28 cellular contexts compared by ENCODE assay signal in genomic region chr1:22359427-22359826, GRCh38.
"Had no signal": no experiment of that assay in that cellular context is flagged by ENCODE, and none has a peak within 500 bp of the region (broad histone marks: within the 10 kb centered on the region; RNA-seq: fewer than 3 reads in every experiment).

No MANE protein-coding gene starts in this region.

- DNase-seq: activated CD4-positive, alpha-beta memory T cell treated with anti-CD3 and anti-CD28 coated beads for 36 hours; activated CD4-positive, alpha-beta T cell treated with anti-CD3 and anti-CD28 coated beads, Interleukin-2, amount 10 ng/mL, durations not matched to agents 7 days and 5 days; activated CD4-positive, CD25-positive, alpha-beta regulatory T cell; activated CD8-positive, alpha-beta memory T cell treated with anti-CD3 and anti-CD28 coated beads for 24 hours; activated gamma-delta T cell; activated naive CD4-positive, alpha-beta T cell treated with anti-CD3 and anti-CD28 coated beads, Interleukin-2, amount 50 U/mL, for 16 hours; activated naive CD8-positive, alpha-beta T cell treated with anti-CD3 and anti-CD28 coated beads, Interleukin-2, amount 10 ng/mL, durations not matched to agents 7 days and 5 days; activated T-cell treated with anti-CD3 and anti-CD28 coated beads, Interleukin-2, amount 50 U/mL, for 4 hours; adrenal gland; anterior cingulate cortex; central memory CD4-positive, alpha-beta T cell; Karpas-422; MM.1S; NCI-H1105 treated with DMSO at 0.1 percent for 48 hours; NCI-H1436 treated with DMSO at 0.1 percent for 48 hours; NCI-H187; NCI-H2081; NCI-H446; NCI-H524; Peyer's patch; Right ventricle myocardium superior; T-helper 17 cell; T-helper 9 cell had no signal

- H3K9me3 ChIP-seq: adrenal gland, breast epithelium, Peyer's patch had no signal

- H3K27ac Mint-ChIP-seq: activated CD4-positive, alpha-beta memory T cell treated with anti-CD3 and anti-CD28 coated beads for 36 hours; activated CD4-positive, alpha-beta T cell treated with anti-CD3 and anti-CD28 coated beads, Interleukin-2, amount 10 ng/mL, durations not matched to agents 7 days and 5 days; activated naive CD8-positive, alpha-beta T cell treated with anti-CD3 and anti-CD28 coated beads, Interleukin-2, amount 10 ng/mL, durations not matched to agents 7 days and 5 days; activated T-helper 17 cell treated with anti-CD3 and anti-CD28 coated beads, Interleukin-2, amount 50 U/mL, for 72 hours; T-helper 17 cell had no signal

- H3K27ac ChIP-seq: adrenal gland, breast epithelium, Peyer's patch, RWPE1 had no signal

- H3K4me1 Mint-ChIP-seq: activated CD4-positive, alpha-beta T cell treated with anti-CD3 and anti-CD28 coated beads, Interleukin-2, amount 10 ng/mL, durations not matched to agents 7 days and 5 days; activated naive CD8-positive, alpha-beta T cell treated with anti-CD3 and anti-CD28 coated beads, Interleukin-2, amount 10 ng/mL, durations not matched to agents 7 days and 5 days; activated T-helper 17 cell treated with anti-CD3 and anti-CD28 coated beads, Interleukin-2, amount 50 U/mL, for 72 hours had no signal

- H3K4me1 ChIP-seq: adrenal gland, breast epithelium, Peyer's patch had no signal

- H3K36me3 Mint-ChIP-seq: activated CD4-positive, alpha-beta memory T cell treated with anti-CD3 and anti-CD28 coated beads for 36 hours; activated naive CD8-positive, alpha-beta T cell treated with anti-CD3 and anti-CD28 coated beads, Interleukin-2, amount 10 ng/mL, durations not matched to agents 7 days and 5 days had no signal

- H3K36me3 ChIP-seq: adrenal gland, breast epithelium, Peyer's patch had no signal

- FAIRE-seq: K562, TTC549 had no signal

- H3K27me3 ChIP-seq: adrenal gland, Peyer's patch had no signal

- H3K9me3 Mint-ChIP-seq: activated CD4-positive, alpha-beta memory T cell treated with anti-CD3 and anti-CD28 coated beads for 36 hours; activated CD4-positive, alpha-beta T cell treated with anti-CD3 and anti-CD28 coated beads, Interleukin-2, amount 10 ng/mL, durations not matched to agents 7 days and 5 days; activated naive CD8-positive, alpha-beta T cell treated with anti-CD3 and anti-CD28 coated beads, Interleukin-2, amount 10 ng/mL, durations not matched to agents 7 days and 5 days; activated T-cell treated with anti-CD3 and anti-CD28 coated beads, Interleukin-2, amount 50 U/mL, for 4 hours; activated T-helper 17 cell treated with anti-CD3 and anti-CD28 coated beads, Interleukin-2, amount 50 U/mL, for 72 hours had no signal

- H3K4me3 ChIP-seq: adrenal gland, breast epithelium, K562, Peyer's patch had no signal

- H3K4me3 Mint-ChIP-seq: activated CD4-positive, alpha-beta memory T cell treated with anti-CD3 and anti-CD28 coated beads for 36 hours; activated CD4-positive, alpha-beta T cell treated with anti-CD3 and anti-CD28 coated beads, Interleukin-2, amount 10 ng/mL, durations not matched to agents 7 days and 5 days; activated naive CD8-positive, alpha-beta T cell treated with anti-CD3 and anti-CD28 coated beads, Interleukin-2, amount 10 ng/mL, durations not matched to agents 7 days and 5 days; activated T-cell treated with anti-CD3 and anti-CD28 coated beads, Interleukin-2, amount 50 U/mL, for 4 hours; activated T-helper 17 cell treated with anti-CD3 and anti-CD28 coated beads, Interleukin-2, amount 50 U/mL, for 72 hours; T-helper 17 cell had no signal

- ATAC-seq: activated T-cell treated with anti-CD3 and anti-CD28 coated beads, Interleukin-2, amount 50 U/mL, for 4 hours; activated T-helper 17 cell treated with anti-CD3 and anti-CD28 coated beads, Interleukin-2, amount 50 U/mL, for 72 hours; K562; T-helper 17 cell had no signal
